Comparison of ENCODE assay signal across 1 cellular context in the genomic region with DNA sequence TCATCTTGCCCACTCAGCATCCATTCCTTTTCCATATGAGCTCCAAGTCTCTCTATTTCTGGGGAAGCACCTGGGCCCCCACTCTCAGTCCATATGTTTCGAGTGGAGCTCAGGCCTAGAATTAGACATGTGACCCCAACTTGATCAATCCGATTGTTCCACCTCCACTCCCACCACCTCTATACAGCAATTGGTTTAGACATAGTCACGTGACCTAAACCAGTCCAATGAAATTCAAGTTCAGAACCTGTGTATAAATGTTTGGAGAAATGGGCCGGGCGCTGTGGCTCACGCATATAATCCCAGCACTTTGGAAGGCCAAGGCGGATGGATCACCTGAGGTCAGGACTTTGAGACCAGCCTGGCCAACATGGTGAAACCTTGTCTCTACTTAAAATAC.
TF ChIP-seq lines count a peak whose summit lies in the region.

No MANE protein-coding gene starts in this region.

TF ChIP-seq in K562, 482 proteins besides CTCF, POLR2A, EP300 and RAD21 (continues in another document):
- TF ChIP-seq, protein P1, sequence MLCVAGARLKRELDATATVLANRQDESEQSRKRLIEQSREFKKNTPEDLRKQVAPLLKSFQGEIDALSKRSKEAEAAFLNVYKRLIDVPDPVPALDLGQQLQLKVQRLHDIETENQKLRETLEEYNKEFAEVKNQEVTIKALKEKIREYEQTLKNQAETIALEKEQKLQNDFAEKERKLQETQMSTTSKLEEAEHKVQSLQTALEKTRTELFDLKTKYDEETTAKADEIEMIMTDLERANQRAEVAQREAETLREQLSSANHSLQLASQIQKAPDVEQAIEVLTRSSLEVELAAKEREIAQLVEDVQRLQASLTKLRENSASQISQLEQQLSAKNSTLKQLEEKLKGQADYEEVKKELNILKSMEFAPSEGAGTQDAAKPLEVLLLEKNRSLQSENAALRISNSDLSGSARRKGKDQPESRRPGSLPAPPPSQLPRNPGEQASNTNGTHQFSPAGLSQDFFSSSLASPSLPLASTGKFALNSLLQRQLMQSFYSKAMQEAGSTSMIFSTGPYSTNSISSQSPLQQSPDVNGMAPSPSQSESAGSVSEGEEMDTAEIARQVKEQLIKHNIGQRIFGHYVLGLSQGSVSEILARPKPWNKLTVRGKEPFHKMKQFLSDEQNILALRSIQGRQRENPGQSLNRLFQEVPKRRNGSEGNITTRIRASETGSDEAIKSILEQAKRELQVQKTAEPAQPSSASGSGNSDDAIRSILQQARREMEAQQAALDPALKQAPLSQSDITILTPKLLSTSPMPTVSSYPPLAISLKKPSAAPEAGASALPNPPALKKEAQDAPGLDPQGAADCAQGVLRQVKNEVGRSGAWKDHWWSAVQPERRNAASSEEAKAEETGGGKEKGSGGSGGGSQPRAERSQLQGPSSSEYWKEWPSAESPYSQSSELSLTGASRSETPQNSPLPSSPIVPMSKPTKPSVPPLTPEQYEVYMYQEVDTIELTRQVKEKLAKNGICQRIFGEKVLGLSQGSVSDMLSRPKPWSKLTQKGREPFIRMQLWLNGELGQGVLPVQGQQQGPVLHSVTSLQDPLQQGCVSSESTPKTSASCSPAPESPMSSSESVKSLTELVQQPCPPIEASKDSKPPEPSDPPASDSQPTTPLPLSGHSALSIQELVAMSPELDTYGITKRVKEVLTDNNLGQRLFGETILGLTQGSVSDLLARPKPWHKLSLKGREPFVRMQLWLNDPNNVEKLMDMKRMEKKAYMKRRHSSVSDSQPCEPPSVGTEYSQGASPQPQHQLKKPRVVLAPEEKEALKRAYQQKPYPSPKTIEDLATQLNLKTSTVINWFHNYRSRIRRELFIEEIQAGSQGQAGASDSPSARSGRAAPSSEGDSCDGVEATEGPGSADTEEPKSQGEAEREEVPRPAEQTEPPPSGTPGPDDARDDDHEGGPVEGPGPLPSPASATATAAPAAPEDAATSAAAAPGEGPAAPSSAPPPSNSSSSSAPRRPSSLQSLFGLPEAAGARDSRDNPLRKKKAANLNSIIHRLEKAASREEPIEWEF (CRISPR knock-in tag; IDR thresholded peaks at IDR 0.05), result no peak
- TF ChIP-seq SMAD2 (IDR thresholded peaks at IDR 0.05; ENCODE audit: low read depth, low read length) (no peak), RHOXF2B (CRISPR knock-in tag; conservative IDR thresholded peaks at IDR 0.05) (no peak), ARID2 (IDR thresholded peaks at IDR 0.05) (no peak), CBX3 (IDR thresholded peaks at IDR 0.05; ENCODE audit: borderline replicate concordance in 1 of 2, low read length in 2 of 2) (no peak), ZFP36 (IDR thresholded peaks at IDR 0.05; ENCODE audit: low read depth, low read length, partially characterized antibody) (no peak), ZNF77 (CRISPR knock-in tag; IDR thresholded peaks at IDR 0.05) (no peak), NFE2 (IDR thresholded peaks at IDR 0.05; ENCODE audit: low read depth) (no peak), ZNF239 (CRISPR knock-in tag; IDR thresholded peaks at IDR 0.05) (no peak), RAD51 (IDR thresholded peaks at IDR 0.05; ENCODE audit: borderline replicate concordance, low read depth) (peak; percentile 96), ZNF695 (CRISPR knock-in tag; IDR thresholded peaks at IDR 0.05) (no peak), ZBED1 (IDR thresholded peaks at IDR 0.05) (no peak), NFYB (IDR thresholded peaks at IDR 0.05; ENCODE audit: extremely low read depth, insufficient read length) (peak; percentile 60), TFAM (CRISPR knock-in tag; conservative IDR thresholded peaks at IDR 0.05) (no peak), ELF1 (tag; IDR thresholded peaks at IDR 0.05) (no peak), ATF7 (IDR thresholded peaks at IDR 0.05) (no peak), ZNF175 (CRISPR knock-in tag; IDR thresholded peaks at IDR 0.05; ENCODE audit: low read depth) (no peak), HMG20B (CRISPR knock-in tag; IDR thresholded peaks at IDR 0.05) (no peak), TOE1 (IDR thresholded peaks at IDR 0.05; ENCODE audit: borderline replicate concordance) (peak; percentile 95), TOE1 (CRISPR knock-in tag; IDR thresholded peaks at IDR 0.05; ENCODE audit: borderline replicate concordance, low read depth) (no peak), ELF4 (CRISPR knock-in tag; IDR thresholded peaks at IDR 0.05) (no peak), MEIS2 (IDR thresholded peaks at IDR 0.05; ENCODE audit: partially characterized antibody) (no peak), NFIC (IDR thresholded peaks at IDR 0.05) (no peak), TEAD1 (CRISPR knock-in tag; IDR thresholded peaks at IDR 0.05) (no peak), CBFA2T2 (conservative IDR thresholded peaks at IDR 0.05) (peak; percentile 81), MCM2 (IDR thresholded peaks at IDR 0.05; ENCODE audit: low read depth) (no peak), PTBP1 (IDR thresholded peaks at IDR 0.05; ENCODE audit: low read depth, low read length) (no peak), PPARD (CRISPR knock-in tag; IDR thresholded peaks at IDR 0.05) (no peak), MYNN (IDR thresholded peaks at IDR 0.05) (no peak), MYNN (CRISPR knock-in tag; IDR thresholded peaks at IDR 0.05) (no peak), U2AF2 (optimal IDR thresholded peaks at IDR 0.05; ENCODE audit: low read depth, low read length) (no peak)
- TF ChIP-seq, protein P2, sequence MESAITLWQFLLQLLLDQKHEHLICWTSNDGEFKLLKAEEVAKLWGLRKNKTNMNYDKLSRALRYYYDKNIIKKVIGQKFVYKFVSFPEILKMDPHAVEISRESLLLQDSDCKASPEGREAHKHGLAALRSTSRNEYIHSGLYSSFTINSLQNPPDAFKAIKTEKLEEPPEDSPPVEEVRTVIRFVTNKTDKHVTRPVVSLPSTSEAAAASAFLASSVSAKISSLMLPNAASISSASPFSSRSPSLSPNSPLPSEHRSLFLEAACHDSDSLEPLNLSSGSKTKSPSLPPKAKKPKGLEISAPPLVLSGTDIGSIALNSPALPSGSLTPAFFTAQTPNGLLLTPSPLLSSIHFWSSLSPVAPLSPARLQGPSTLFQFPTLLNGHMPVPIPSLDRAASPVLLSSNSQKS (CRISPR knock-in tag; IDR thresholded peaks at IDR 0.05), result no peak
- TF ChIP-seq, protein P3, sequence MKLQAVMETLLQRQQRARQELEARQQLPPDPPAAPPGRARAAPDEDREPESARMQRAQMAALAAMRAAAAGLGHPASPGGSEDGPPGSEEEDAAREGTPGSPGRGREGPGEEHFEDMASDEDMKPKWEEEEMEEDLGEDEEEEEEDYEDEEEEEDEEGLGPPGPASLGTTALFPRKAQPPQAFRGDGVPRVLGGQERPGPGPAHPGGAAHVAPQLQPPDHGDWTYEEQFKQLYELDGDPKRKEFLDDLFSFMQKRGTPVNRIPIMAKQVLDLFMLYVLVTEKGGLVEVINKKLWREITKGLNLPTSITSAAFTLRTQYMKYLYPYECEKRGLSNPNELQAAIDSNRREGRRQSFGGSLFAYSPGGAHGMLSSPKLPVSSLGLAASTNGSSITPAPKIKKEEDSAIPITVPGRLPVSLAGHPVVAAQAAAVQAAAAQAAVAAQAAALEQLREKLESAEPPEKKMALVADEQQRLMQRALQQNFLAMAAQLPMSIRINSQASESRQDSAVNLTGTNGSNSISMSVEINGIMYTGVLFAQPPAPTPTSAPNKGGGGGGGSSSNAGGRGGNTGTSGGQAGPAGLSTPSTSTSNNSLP (IDR thresholded peaks at IDR 0.05; ENCODE audit: borderline replicate concordance, low read depth, low read length), result no peak
- TF ChIP-seq, protein P4, sequence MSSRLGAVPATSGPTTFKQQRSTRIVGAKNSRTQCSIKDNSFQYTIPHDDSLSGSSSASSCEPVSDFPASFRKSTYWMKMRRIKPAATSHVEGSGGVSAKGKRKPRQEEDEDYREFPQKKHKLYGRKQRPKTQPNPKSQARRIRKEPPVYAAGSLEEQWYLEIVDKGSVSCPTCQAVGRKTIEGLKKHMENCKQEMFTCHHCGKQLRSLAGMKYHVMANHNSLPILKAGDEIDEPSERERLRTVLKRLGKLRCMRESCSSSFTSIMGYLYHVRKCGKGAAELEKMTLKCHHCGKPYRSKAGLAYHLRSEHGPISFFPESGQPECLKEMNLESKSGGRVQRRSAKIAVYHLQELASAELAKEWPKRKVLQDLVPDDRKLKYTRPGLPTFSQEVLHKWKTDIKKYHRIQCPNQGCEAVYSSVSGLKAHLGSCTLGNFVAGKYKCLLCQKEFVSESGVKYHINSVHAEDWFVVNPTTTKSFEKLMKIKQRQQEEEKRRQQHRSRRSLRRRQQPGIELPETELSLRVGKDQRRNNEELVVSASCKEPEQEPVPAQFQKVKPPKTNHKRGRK (tag; IDR thresholded peaks at IDR 0.05), result no peak
- TF ChIP-seq, protein P5, sequence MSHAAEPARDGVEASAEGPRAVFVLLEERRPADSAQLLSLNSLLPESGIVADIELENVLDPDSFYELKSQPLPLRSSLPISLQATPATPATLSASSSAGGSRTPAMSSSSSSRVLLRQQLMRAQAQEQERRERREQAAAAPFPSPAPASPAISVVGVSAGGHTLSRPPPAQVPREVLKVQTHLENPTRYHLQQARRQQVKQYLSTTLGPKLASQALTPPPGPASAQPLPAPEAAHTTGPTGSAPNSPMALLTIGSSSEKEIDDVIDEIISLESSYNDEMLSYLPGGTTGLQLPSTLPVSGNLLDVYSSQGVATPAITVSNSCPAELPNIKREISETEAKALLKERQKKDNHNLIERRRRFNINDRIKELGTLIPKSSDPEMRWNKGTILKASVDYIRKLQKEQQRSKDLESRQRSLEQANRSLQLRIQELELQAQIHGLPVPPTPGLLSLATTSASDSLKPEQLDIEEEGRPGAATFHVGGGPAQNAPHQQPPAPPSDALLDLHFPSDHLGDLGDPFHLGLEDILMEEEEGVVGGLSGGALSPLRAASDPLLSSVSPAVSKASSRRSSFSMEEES (CRISPR knock-in tag; IDR thresholded peaks at IDR 0.05), result peak; percentile 95
- TF ChIP-seq, protein P6, sequence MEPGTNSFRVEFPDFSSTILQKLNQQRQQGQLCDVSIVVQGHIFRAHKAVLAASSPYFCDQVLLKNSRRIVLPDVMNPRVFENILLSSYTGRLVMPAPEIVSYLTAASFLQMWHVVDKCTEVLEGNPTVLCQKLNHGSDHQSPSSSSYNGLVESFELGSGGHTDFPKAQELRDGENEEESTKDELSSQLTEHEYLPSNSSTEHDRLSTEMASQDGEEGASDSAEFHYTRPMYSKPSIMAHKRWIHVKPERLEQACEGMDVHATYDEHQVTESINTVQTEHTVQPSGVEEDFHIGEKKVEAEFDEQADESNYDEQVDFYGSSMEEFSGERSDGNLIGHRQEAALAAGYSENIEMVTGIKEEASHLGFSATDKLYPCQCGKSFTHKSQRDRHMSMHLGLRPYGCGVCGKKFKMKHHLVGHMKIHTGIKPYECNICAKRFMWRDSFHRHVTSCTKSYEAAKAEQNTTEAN (CRISPR knock-in tag; IDR thresholded peaks at IDR 0.05), result no peak
- TF ChIP-seq, protein P7, sequence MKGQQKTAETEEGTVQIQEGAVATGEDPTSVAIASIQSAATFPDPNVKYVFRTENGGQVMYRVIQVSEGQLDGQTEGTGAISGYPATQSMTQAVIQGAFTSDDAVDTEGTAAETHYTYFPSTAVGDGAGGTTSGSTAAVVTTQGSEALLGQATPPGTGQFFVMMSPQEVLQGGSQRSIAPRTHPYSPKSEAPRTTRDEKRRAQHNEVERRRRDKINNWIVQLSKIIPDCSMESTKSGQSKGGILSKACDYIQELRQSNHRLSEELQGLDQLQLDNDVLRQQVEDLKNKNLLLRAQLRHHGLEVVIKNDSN (CRISPR knock-in tag; IDR thresholded peaks at IDR 0.05), result peak; percentile 76
- TF ChIP-seq, protein P8, sequence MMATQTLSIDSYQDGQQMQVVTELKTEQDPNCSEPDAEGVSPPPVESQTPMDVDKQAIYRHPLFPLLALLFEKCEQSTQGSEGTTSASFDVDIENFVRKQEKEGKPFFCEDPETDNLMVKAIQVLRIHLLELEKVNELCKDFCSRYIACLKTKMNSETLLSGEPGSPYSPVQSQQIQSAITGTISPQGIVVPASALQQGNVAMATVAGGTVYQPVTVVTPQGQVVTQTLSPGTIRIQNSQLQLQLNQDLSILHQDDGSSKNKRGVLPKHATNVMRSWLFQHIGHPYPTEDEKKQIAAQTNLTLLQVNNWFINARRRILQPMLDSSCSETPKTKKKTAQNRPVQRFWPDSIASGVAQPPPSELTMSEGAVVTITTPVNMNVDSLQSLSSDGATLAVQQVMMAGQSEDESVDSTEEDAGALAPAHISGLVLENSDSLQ (IDR thresholded peaks at IDR 0.05), result no peak
- TF ChIP-seq, protein P9, sequence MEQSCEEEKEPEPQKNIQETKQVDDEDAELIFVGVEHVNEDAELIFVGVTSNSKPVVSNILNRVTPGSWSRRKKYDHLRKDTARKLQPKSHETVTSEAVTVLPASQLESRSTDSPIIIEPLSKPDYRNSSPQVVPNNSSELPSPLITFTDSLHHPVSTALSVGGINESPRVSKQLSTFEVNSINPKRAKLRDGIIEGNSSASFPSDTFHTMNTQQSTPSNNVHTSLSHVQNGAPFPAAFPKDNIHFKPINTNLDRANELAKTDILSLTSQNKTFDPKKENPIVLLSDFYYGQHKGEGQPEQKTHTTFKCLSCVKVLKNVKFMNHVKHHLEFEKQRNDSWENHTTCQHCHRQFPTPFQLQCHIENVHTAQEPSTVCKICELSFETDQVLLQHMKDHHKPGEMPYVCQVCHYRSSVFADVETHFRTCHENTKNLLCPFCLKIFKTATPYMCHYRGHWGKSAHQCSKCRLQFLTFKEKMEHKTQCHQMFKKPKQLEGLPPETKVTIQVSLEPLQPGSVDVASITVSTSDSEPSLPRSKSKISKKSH (CRISPR knock-in tag; IDR thresholded peaks at IDR 0.05), result no peak
- TF ChIP-seq, protein P10, sequence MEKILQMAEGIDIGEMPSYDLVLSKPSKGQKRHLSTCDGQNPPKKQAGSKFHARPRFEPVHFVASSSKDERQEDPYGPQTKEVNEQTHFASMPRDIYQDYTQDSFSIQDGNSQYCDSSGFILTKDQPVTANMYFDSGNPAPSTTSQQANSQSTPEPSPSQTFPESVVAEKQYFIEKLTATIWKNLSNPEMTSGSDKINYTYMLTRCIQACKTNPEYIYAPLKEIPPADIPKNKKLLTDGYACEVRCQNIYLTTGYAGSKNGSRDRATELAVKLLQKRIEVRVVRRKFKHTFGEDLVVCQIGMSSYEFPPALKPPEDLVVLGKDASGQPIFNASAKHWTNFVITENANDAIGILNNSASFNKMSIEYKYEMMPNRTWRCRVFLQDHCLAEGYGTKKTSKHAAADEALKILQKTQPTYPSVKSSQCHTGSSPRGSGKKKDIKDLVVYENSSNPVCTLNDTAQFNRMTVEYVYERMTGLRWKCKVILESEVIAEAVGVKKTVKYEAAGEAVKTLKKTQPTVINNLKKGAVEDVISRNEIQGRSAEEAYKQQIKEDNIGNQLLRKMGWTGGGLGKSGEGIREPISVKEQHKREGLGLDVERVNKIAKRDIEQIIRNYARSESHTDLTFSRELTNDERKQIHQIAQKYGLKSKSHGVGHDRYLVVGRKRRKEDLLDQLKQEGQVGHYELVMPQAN (IDR thresholded peaks at IDR 0.05; ENCODE audit: borderline replicate concordance), result no peak
- TF ChIP-seq, protein P11, sequence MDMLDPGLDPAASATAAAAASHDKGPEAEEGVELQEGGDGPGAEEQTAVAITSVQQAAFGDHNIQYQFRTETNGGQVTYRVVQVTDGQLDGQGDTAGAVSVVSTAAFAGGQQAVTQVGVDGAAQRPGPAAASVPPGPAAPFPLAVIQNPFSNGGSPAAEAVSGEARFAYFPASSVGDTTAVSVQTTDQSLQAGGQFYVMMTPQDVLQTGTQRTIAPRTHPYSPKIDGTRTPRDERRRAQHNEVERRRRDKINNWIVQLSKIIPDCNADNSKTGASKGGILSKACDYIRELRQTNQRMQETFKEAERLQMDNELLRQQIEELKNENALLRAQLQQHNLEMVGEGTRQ (CRISPR knock-in tag; IDR thresholded peaks at IDR 0.05), result peak; percentile 70
